ENCODE assay signal across 8 cellular contexts in the genomic region with DNA sequence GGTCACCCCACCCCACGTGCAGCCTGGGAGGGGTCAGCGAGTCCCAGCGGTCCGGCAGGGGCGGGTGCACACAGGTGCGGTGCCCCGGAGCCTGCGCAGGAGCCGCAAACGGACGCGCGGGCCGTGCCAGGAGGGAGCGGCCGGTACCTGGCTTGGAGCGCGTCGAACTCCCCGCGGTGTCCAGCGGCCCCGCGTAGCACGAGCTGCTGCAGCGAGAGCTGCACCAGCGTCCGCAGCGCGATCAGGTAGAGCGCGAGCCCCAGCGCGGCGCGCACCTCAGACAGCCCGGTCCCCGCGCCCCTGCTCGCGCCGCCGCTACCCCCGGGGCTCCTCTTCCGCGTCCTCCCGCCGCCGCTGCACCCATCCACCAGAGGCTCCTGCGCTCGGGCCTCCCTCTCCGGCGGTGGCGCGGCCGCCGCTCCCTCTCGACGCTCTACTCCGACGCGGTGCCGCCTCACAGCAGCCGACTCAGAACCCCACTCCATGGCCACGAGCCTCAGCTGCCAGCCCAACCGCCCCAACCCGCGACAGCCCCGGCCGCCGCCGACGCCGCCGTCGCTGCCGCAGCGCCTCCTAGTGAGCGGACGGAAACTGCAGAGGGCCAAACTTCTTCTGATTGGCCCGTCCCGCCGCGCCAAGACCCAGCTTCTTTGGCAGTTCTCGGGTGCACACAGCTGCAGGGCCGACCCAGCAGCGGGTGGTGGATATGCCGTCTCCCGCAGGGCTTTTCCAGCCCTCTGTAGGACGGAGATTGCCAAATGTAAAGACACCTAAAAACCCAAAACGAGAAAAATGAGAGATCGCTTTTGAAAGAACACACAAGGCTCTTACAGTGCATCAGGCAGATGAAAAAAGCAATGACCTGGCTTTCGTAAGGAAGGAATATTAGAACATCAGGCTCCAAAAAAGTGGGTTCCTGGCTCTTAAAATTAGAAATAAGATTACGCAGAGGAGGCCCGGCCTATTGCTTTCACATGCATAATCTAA. TPM values are rescaled to one million over a fixed set of nuclear protein-coding genes. Genes with fewer than 3 reads are reported as not detected.
DNase-seq lines count a peak whose midpoint lies in the region; TF ChIP-seq lines count a peak whose summit lies in the region.

A gene with protein sequence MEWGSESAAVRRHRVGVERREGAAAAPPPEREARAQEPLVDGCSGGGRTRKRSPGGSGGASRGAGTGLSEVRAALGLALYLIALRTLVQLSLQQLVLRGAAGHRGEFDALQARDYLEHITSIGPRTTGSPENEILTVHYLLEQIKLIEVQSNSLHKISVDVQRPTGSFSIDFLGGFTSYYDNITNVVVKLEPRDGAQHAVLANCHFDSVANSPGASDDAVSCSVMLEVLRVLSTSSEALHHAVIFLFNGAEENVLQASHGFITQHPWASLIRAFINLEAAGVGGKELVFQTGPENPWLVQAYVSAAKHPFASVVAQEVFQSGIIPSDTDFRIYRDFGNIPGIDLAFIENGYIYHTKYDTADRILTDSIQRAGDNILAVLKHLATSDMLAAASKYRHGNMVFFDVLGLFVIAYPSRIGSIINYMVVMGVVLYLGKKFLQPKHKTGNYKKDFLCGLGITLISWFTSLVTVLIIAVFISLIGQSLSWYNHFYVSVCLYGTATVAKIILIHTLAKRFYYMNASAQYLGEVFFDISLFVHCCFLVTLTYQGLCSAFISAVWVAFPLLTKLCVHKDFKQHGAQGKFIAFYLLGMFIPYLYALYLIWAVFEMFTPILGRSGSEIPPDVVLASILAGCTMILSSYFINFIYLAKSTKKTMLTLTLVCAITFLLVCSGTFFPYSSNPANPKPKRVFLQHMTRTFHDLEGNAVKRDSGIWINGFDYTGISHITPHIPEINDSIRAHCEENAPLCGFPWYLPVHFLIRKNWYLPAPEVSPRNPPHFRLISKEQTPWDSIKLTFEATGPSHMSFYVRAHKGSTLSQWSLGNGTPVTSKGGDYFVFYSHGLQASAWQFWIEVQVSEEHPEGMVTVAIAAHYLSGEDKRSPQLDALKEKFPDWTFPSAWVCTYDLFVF (minus strand): TSS at position 575 of the 987 bp plus-strand sequence. CDS start 90 bp downstream, at position 485.

- H3K4me3 Mint-ChIP-seq in HFFc6 = peak within 1 kb of the TSS; percentile 90
- peak within 1 kb of the TSS; percentile 93 for H3K4me3 Mint-ChIP-seq in activated naive CD4-positive, alpha-beta T cell treated with anti-CD3 and anti-CD28 coated beads, Interleukin-2, amount 10 ng/mL, durations not matched to agents 7 days and 5 days

- H4K20me1 ChIP-seq in osteoblast (ENCODE audit: insufficient read depth, low read length) = no peaks in the 10 kb centered on the region

- peaks cover 24% of the 10 kb centered on the region for H3K4me1 Mint-ChIP-seq in HFFc6 (ENCODE audit: low read depth)
- H3K4me1 Mint-ChIP-seq in activated naive CD4-positive, alpha-beta T cell treated with anti-CD3 and anti-CD28 coated beads, Interleukin-2, amount 10 ng/mL, durations not matched to agents 7 days and 5 days = peaks cover 46% of the 10 kb centered on the region

- H3K36me3 ChIP-seq in osteoblast (ENCODE audit: insufficient read depth, low read length) (no peaks in the 10 kb centered on the region), testis (ENCODE audit: low read depth, missing control alignments) (no peaks in the 10 kb centered on the region)

- H3K27me3 Mint-ChIP-seq in HFFc6 (ENCODE audit: insufficient read depth) = no peaks in the 10 kb centered on the region; the same call in 1 of the 2 replicates
- peaks cover 9% of the 10 kb centered on the region for H3K27me3 Mint-ChIP-seq in activated naive CD4-positive, alpha-beta T cell treated with anti-CD3 and anti-CD28 coated beads, Interleukin-2, amount 10 ng/mL, durations not matched to agents 7 days and 5 days

- H3K27ac ChIP-seq in osteoblast (ENCODE audit: low read depth, low read length) = no peak within 1 kb of the TSS
- peak within 1 kb of the TSS; percentile 55 to 82 for H3K27ac ChIP-seq in testis

- H3K9me3 Mint-ChIP-seq in HFFc6 = no peaks in the 10 kb centered on the region
- no peaks in the 10 kb centered on the region for H3K9me3 Mint-ChIP-seq in activated naive CD4-positive, alpha-beta T cell treated with anti-CD3 and anti-CD28 coated beads, Interleukin-2, amount 10 ng/mL, durations not matched to agents 7 days and 5 days

- H3K36me3 Mint-ChIP-seq in HFFc6 (ENCODE audit: low read depth) = no peaks in the 10 kb centered on the region
- peaks cover 33% of the 10 kb centered on the region for H3K36me3 Mint-ChIP-seq in activated naive CD4-positive, alpha-beta T cell treated with anti-CD3 and anti-CD28 coated beads, Interleukin-2, amount 10 ng/mL, durations not matched to agents 7 days and 5 days

- H3K27ac Mint-ChIP-seq in HFFc6 = no peak within 1 kb of the TSS
- peak within 1 kb of the TSS; percentile 90 for H3K27ac Mint-ChIP-seq in activated naive CD4-positive, alpha-beta T cell treated with anti-CD3 and anti-CD28 coated beads, Interleukin-2, amount 10 ng/mL, durations not matched to agents 7 days and 5 days

- peaks cover 3% of the 10 kb centered on the region for H3K4me1 ChIP-seq in osteoblast (ENCODE audit: insufficient read depth, low read length)
- H3K4me1 ChIP-seq in testis = peaks cover 15% of the 10 kb centered on the region

- H3K9me3 ChIP-seq in osteoblast (ENCODE audit: low read depth, low read length) = no peaks in the 10 kb centered on the region
- H3K9me3 ChIP-seq in testis = no peaks in the 10 kb centered on the region

- peak; percentile 88 for DNase-seq in GM10266 (ENCODE audit: extremely low spot score)
- peak; percentile 75 for DNase-seq in HFFc6
- DNase-seq in MV-4-11 (lab: John Stamatoyannopoulos, UW) = peak; percentile 83
- DNase-seq in SK-N-DZ (ENCODE audit: low spot score) = peak; percentile 72
- peak; percentile 91 for DNase-seq in activated naive CD4-positive, alpha-beta T cell treated with anti-CD3 and anti-CD28 coated beads, Interleukin-2, amount 10 ng/mL, durations not matched to agents 7 days and 5 days
- peak; percentile 36 for DNase-seq in glomerular endothelial cell (ENCODE audit: extremely low read depth, low read depth, low spot score)
- peak; percentile 95 for DNase-seq in osteoblast (ENCODE audit: insufficient read length, low spot score, missing footprints)
- DNase-seq in testis = peak; percentile 91

- H3K4me3 ChIP-seq in osteoblast (ENCODE audit: insufficient read depth, low read length) = peak within 1 kb of the TSS; percentile 77
- H3K4me3 ChIP-seq in testis = peak within 1 kb of the TSS; percentile 81 to 84

- intact Hi-C loops in testis (cut with DNase I; ENCODE audit: low total_unique reads) = no loop called here

- TF ChIP-seq CTCF in GM10266 (IDR thresholded peaks at IDR 0.05; ENCODE audit: control insufficient read depth, insufficient read depth, low read depth, missing control alignments) (peak; percentile 96), HFFc6 (IDR thresholded peaks at IDR 0.05) (peak; percentile 95), osteoblast (IDR thresholded peaks at IDR 0.05; ENCODE audit: extremely low read depth, low read depth, low read length) (peak; percentile 71), testis (IDR thresholded peaks at IDR 0.05) (peak; percentile 81 to 89 (median 82))

- peak within 1 kb of the TSS; percentile 91 for H3K4me2 ChIP-seq in osteoblast (ENCODE audit: insufficient read depth, low read length)

- WGBS in testis, 2 donors = 0% methylated on average over 22 to 90 of the region's 95 CpGs

- peak within 1 kb of the TSS; percentile 84 for H2AFZ ChIP-seq in osteoblast (ENCODE audit: low read length)

- no peaks in the 10 kb centered on the region for H3K79me2 ChIP-seq in osteoblast (ENCODE audit: insufficient read depth, low read length)

- H3K27me3 ChIP-seq in osteoblast (ENCODE audit: insufficient read depth, low read length) = peaks cover 12% of the 10 kb centered on the region
- no peaks in the 10 kb centered on the region for H3K27me3 ChIP-seq in testis

- no peak for TF ChIP-seq POLR2A in testis (IDR thresholded peaks at IDR 0.05)

- CTCF ChIA-PET in activated naive CD4-positive, alpha-beta T cell treated with anti-CD3 and anti-CD28 coated beads, Interleukin-2, amount 10 ng/mL, durations not matched to agents 7 days and 5 days (lab: Charles Lee) = interaction anchor here (0.5 to 4.4 kb wide), 18 partner anchors 10 to 872 kb away, joined by 3 to 22 read pairs (median 4); no protein-coding TSS in a partner anchor

RNA-seq across cellular contexts. Expression of the gene that starts here (rescaled TPM):
- total RNA-seq in HFFc6 (2021; fragmentation: NEBNext Ultra II Directional; extraction: Animal tissue kit (Norgen Biotek cat#: 25700)) = 1 to 10 TPM; 5.1 to 7.5 (median 6.8) TPM
- 3.8 and 5.2 TPM in 2 replicates for polyA plus RNA-seq in SK-N-DZ (2014; cell fraction: cytosol; rRNA removed)
- polyA plus RNA-seq in SK-N-DZ (2014; cell fraction: nucleus; rRNA removed) = 2.7 and 3.0 TPM in 2 replicates
- total RNA-seq in glomerular endothelial cell (39.1 and 43.8 TPM in 2 replicates), osteoblast (6.5 and 8.5 TPM in 2 replicates), testis (10 to 100 TPM; 25.7 to 28.9 TPM)
- polyA plus RNA-seq in testis (ENCODE audit: insufficient read depth, low read depth, low replicate concordance) = 28.4 TPM

Comparison
In these comparisons a context has a peak if more than half of its experiments do, and no peak if none do; other contexts are left out.
1. DNase-seq: peak in every context shown above with its lines; median percentile 95 in osteoblast; 91 in activated naive CD4-positive, alpha-beta T cell treated with anti-CD3 and anti-CD28 coated beads, Interleukin-2, amount 10 ng/mL, durations not matched to agents 7 days and 5 days; 91 in testis; 88 in GM10266; 83 in MV-4-11; 75 in HFFc6; 72 in SK-N-DZ; 36 in glomerular endothelial cell.